26 cellular contexts compared by ENCODE assay signal in genomic region chr13:36217456-36217855, GRCh38. TPM values are rescaled to one million over a fixed set of nuclear protein-coding genes. Genes with fewer than 3 reads are reported as not detected.
"Had no signal": no experiment of that assay in that cellular context is flagged by ENCODE, and none has a peak within 500 bp of the region (broad histone marks: within the 10 kb centered on the region; RNA-seq: fewer than 3 reads in every experiment).

No MANE protein-coding gene starts in this region.

- H3K9me3 ChIP-seq: esophagus muscularis mucosa, gastroesophageal sphincter, prostate gland, right atrium auricular region, testis, tibial artery had no signal

- H3K4me1 ChIP-seq: esophagus muscularis mucosa, foreskin keratinocyte, gastroesophageal sphincter, heart left ventricle, left lung, prostate gland, right atrium auricular region, testis, tibial artery had no signal

- DNase-seq: dermis blood vessel endothelial cell; effector memory CD4-positive, alpha-beta T cell; heart left ventricle; left cardiac atrium; left lung; mesendoderm; midbrain; naive thymus-derived CD8-positive, alpha-beta T cell; nephron progenitor cell; stimulated activated CD4-positive, alpha-beta T cell treated with anti-CD3 and anti-CD28 coated beads, Interleukin-2, amount 100 ng/mL, for 24 hours; stimulated activated CD4-positive, alpha-beta T cell treated with anti-CD3 and anti-CD28 coated beads, Interleukin-4, amount 100 ng/mL, for 4 hours; stimulated activated naive CD8-positive, alpha-beta T cell treated with anti-CD3 and anti-CD28 coated beads, Interleukin-15, Interleukin-2, amounts not matched to agents 100 U/mL and 50 U/mL, for 24 hours; substantia nigra; testis; tibial artery had no signal

- H2AFZ ChIP-seq: hepatocyte had no signal

- H3K4me3 ChIP-seq: coronary artery, esophagus muscularis mucosa, gastroesophageal sphincter, heart left ventricle, hepatocyte, left lung, prostate gland, right atrium auricular region, testis, tibial artery had no signal

- H3K27me3 ChIP-seq: esophagus muscularis mucosa, foreskin keratinocyte, gastroesophageal sphincter, heart left ventricle, hepatocyte, right atrium auricular region, testis, tibial artery had no signal

- H3K27ac ChIP-seq: coronary artery, esophagus muscularis mucosa, foreskin keratinocyte, gastroesophageal sphincter, heart left ventricle, hepatocyte, left lung, prostate gland, right atrium auricular region, testis, tibial artery had no signal

- H3K79me2 ChIP-seq: hepatocyte had no signal

- H3K36me3 ChIP-seq: esophagus muscularis mucosa, gastroesophageal sphincter, heart left ventricle, left lung, prostate gland, right atrium auricular region, tibial artery had no signal

- H3K4me2 ChIP-seq: hepatocyte had no signal

RNA-seq across cellular contexts. Expression of gene SOHLH2, which starts 3.1 kb away (rescaled TPM):
- total RNA-seq: epithelial cell of proximal tubule; esophagus muscularis mucosa; foreskin keratinocyte; kidney epithelial cell; lower leg skin; naive thymus-derived CD8-positive, alpha-beta T cell; osteocyte had no signal
- polyA plus RNA-seq: foreskin keratinocyte; hepatocyte; naive thymus-derived CD8-positive, alpha-beta T cell had no signal
